In genomic region chr12:40734283-40734682, GRCh38 we compare ENCODE assay signal across 23 cellular contexts. TPM values are rescaled to one million over a fixed set of nuclear protein-coding genes. Genes with fewer than 3 reads are reported as not detected.
"Had no signal": no experiment of that assay in that cellular context is flagged by ENCODE, and none has a peak within 500 bp of the region (broad histone marks: within the 10 kb centered on the region; RNA-seq: fewer than 3 reads in every experiment).

No MANE protein-coding gene starts in this region.

- H3K27me3 ChIP-seq: brain microvascular endothelial cell, cardiac muscle cell, Peyer's patch, SJCRH30 had no signal

- H3K4me1 ChIP-seq: Peyer's patch, SJCRH30 had no signal

- H3K36me3 Mint-ChIP-seq: activated naive CD4-positive, alpha-beta T cell treated with anti-CD3 and anti-CD28 coated beads, Interleukin-2, amount 10 ng/mL, durations not matched to agents 7 days and 5 days; activated naive CD8-positive, alpha-beta T cell treated with anti-CD3 and anti-CD28 coated beads for 36 hours had no signal

- H3K9me3 ChIP-seq: Peyer's patch, SJCRH30 had no signal

- H3K4me3 ChIP-seq: cardiac muscle cell, Peyer's patch, SJCRH30 had no signal

- ATAC-seq: activated T-helper 17 cell treated with anti-CD3 and anti-CD28 coated beads, Interleukin-2, amount 50 U/mL, for 72 hours; T-helper 17 cell had no signal

- H3K36me3 ChIP-seq: brain microvascular endothelial cell, cardiac muscle cell, Peyer's patch, SJCRH30 had no signal

- H3K27ac Mint-ChIP-seq: activated B cell treated with CpG ODN at 0.5 μM for 24 hours; activated CD4-positive, alpha-beta T cell treated with anti-CD3 and anti-CD28 coated beads, Interleukin-2, amount 10 ng/mL, durations not matched to agents 24 days and 14 days; activated naive CD4-positive, alpha-beta T cell treated with anti-CD3 and anti-CD28 coated beads, Interleukin-2, amount 10 ng/mL, durations not matched to agents 7 days and 5 days; activated naive CD8-positive, alpha-beta T cell treated with anti-CD3 and anti-CD28 coated beads for 36 hours; activated T-helper 17 cell treated with anti-CD3 and anti-CD28 coated beads, Interleukin-2, amount 50 U/mL, for 72 hours; T-helper 17 cell had no signal

- H3K27me3 Mint-ChIP-seq: activated B cell treated with CpG ODN at 0.5 μM for 24 hours; activated CD4-positive, alpha-beta T cell treated with anti-CD3 and anti-CD28 coated beads, Interleukin-2, amount 10 ng/mL, durations not matched to agents 24 days and 14 days; activated naive CD4-positive, alpha-beta T cell treated with anti-CD3 and anti-CD28 coated beads, Interleukin-2, amount 10 ng/mL, durations not matched to agents 7 days and 5 days; activated naive CD8-positive, alpha-beta T cell treated with anti-CD3 and anti-CD28 coated beads for 36 hours; activated T-helper 17 cell treated with anti-CD3 and anti-CD28 coated beads, Interleukin-2, amount 50 U/mL, for 72 hours; T-helper 17 cell had no signal

- H3K27ac ChIP-seq: brain microvascular endothelial cell, cardiac muscle cell, Peyer's patch, RWPE1, SJCRH30 had no signal

- H3K9me3 Mint-ChIP-seq: activated B cell treated with CpG ODN at 0.5 μM for 24 hours; activated CD4-positive, alpha-beta T cell treated with anti-CD3 and anti-CD28 coated beads, Interleukin-2, amount 10 ng/mL, durations not matched to agents 24 days and 14 days; activated naive CD4-positive, alpha-beta T cell treated with anti-CD3 and anti-CD28 coated beads, Interleukin-2, amount 10 ng/mL, durations not matched to agents 7 days and 5 days; activated T-helper 17 cell treated with anti-CD3 and anti-CD28 coated beads, Interleukin-2, amount 50 U/mL, for 72 hours had no signal

- DNase-seq: activated B cell treated with CpG ODN at 0.5 μM for 24 hours; activated CD4-positive, alpha-beta T cell treated with anti-CD3 and anti-CD28 coated beads for 1 hour; activated CD4-positive, alpha-beta T cell treated with anti-CD3 and anti-CD28 coated beads, Interleukin-2, amount 10 ng/mL, durations not matched to agents 24 days and 14 days; activated CD4-positive, alpha-beta T cell treated with anti-CD3 and anti-CD28 coated beads, Interleukin-2, amount 50 U/mL, for 48 hours; activated CD8-positive, alpha-beta memory T cell treated with anti-CD3 and anti-CD28 coated beads for 24 hours; activated gamma-delta T cell; activated naive CD4-positive, alpha-beta T cell treated with anti-CD3 and anti-CD28 coated beads, Interleukin-2, amount 10 ng/mL, durations not matched to agents 7 days and 5 days; activated naive CD8-positive, alpha-beta T cell treated with anti-CD3 and anti-CD28 coated beads for 36 hours; activated T-cell treated with anti-CD3 and anti-CD28 coated beads, Interleukin-2, amount 50 U/mL, for 48 hours; brain microvascular endothelial cell; NCI-H1048; NCI-H1694; NCI-H2029; NCI-H2107; NCI-H510A treated with DMSO at 0.1 percent for 48 hours; Peyer's patch; Right ventricle myocardium superior; SJCRH30; T-helper 17 cell; T-helper 9 cell had no signal

- H3K4me1 Mint-ChIP-seq: activated B cell treated with CpG ODN at 0.5 μM for 24 hours; activated CD4-positive, alpha-beta T cell treated with anti-CD3 and anti-CD28 coated beads, Interleukin-2, amount 10 ng/mL, durations not matched to agents 24 days and 14 days; activated naive CD4-positive, alpha-beta T cell treated with anti-CD3 and anti-CD28 coated beads, Interleukin-2, amount 10 ng/mL, durations not matched to agents 7 days and 5 days; activated naive CD8-positive, alpha-beta T cell treated with anti-CD3 and anti-CD28 coated beads for 36 hours; activated T-helper 17 cell treated with anti-CD3 and anti-CD28 coated beads, Interleukin-2, amount 50 U/mL, for 72 hours; T-helper 17 cell had no signal

- H3K4me3 Mint-ChIP-seq: activated B cell treated with CpG ODN at 0.5 μM for 24 hours; activated CD4-positive, alpha-beta T cell treated with anti-CD3 and anti-CD28 coated beads, Interleukin-2, amount 10 ng/mL, durations not matched to agents 24 days and 14 days; activated naive CD4-positive, alpha-beta T cell treated with anti-CD3 and anti-CD28 coated beads, Interleukin-2, amount 10 ng/mL, durations not matched to agents 7 days and 5 days; activated naive CD8-positive, alpha-beta T cell treated with anti-CD3 and anti-CD28 coated beads for 36 hours; activated T-helper 17 cell treated with anti-CD3 and anti-CD28 coated beads, Interleukin-2, amount 50 U/mL, for 72 hours; T-helper 17 cell had no signal

RNA-seq across cellular contexts. Expression of gene CNTN1, which starts 42.0 kb away (rescaled TPM):
- total RNA-seq: activated B cell treated with CpG ODN at 0.5 μM for 24 hours; activated CD4-positive, alpha-beta T cell treated with anti-CD3 and anti-CD28 coated beads, Interleukin-2, amount 10 ng/mL, durations not matched to agents 24 days and 14 days; activated naive CD8-positive, alpha-beta T cell treated with anti-CD3 and anti-CD28 coated beads for 36 hours; activated T-helper 17 cell treated with anti-CD3 and anti-CD28 coated beads, Interleukin-2, amount 50 U/mL, for 72 hours; T-helper 17 cell had no signal
